In genomic region chr20:20710847-20711315, GRCh38 we compare ENCODE assay signal across 1 cellular context.
TF ChIP-seq lines count a peak whose summit lies in the region.

No MANE protein-coding gene starts in this region.

TF ChIP-seq in HepG2, 621 proteins besides CTCF, POLR2A, EP300 and RAD21 (continued from another document):
- peak; percentile 44; the same call in 1 of the 2 replicates for TF ChIP-seq THRA (CRISPR knock-in tag; IDR thresholded peaks at IDR 0.05; ENCODE audit: borderline replicate concordance)
- TF ChIP-seq KAT2B (IDR thresholded peaks at IDR 0.05; ENCODE audit: borderline replicate concordance, low read depth, low read length), result no peak
- no peak for TF ChIP-seq KMT2A (CRISPR knock-in tag; IDR thresholded peaks at IDR 0.05)
- TF ChIP-seq TFE3 (CRISPR knock-in tag; IDR thresholded peaks at IDR 0.05), result peak; percentile 81
- TF ChIP-seq SMAD1 (CRISPR knock-in tag; IDR thresholded peaks at IDR 0.05; ENCODE audit: borderline replicate concordance, low read depth), result no peak
- TF ChIP-seq ZNF563 (CRISPR knock-in tag; IDR thresholded peaks at IDR 0.05), result no peak
- TF ChIP-seq HIC2 (CRISPR knock-in tag; IDR thresholded peaks at IDR 0.05; ENCODE audit: low read depth), result no peak
- TF ChIP-seq TEAD3 (CRISPR knock-in tag; optimal IDR thresholded peaks at IDR 0.05; ENCODE audit: borderline replicate concordance), result peak; percentile 93
- TF ChIP-seq RXRA (CRISPR knock-in tag; IDR thresholded peaks at IDR 0.05), result no peak
- TF ChIP-seq ZIK1 (CRISPR knock-in tag; IDR thresholded peaks at IDR 0.05; ENCODE audit: borderline replicate concordance, low read depth), result no peak
- 0 out of 2 replicates have a peak, but pooled peaks have one; percentile 27 for TF ChIP-seq TFAP4 (IDR thresholded peaks at IDR 0.05; ENCODE audit: borderline replicate concordance, low read depth)
- TF ChIP-seq AGO2 (optimal IDR thresholded peaks at IDR 0.05; ENCODE audit: low read depth, low read length), result no peak
- peak; percentile 73; the same call in 1 of the 2 replicates for TF ChIP-seq ZNF205 (CRISPR knock-in tag; IDR thresholded peaks at IDR 0.05)
- TF ChIP-seq FOXC1 (CRISPR knock-in tag; IDR thresholded peaks at IDR 0.05; ENCODE audit: borderline replicate concordance), result no peak
- TF ChIP-seq KLF16 (CRISPR knock-in tag; IDR thresholded peaks at IDR 0.05), result peak in 1 of 2 experiments; percentile 70; a peak in 1 of 4 replicates
- TF ChIP-seq HES4 (CRISPR knock-in tag; IDR thresholded peaks at IDR 0.05; ENCODE audit: borderline replicate concordance), result no peak
- no peak for TF ChIP-seq PHF20 (CRISPR knock-in tag; IDR thresholded peaks at IDR 0.05)
- no peak for TF ChIP-seq CERS6 (CRISPR knock-in tag; IDR thresholded peaks at IDR 0.05)
- no peak for TF ChIP-seq STAG1 (CRISPR knock-in tag; IDR thresholded peaks at IDR 0.05)
- TF ChIP-seq MLX (CRISPR knock-in tag; IDR thresholded peaks at IDR 0.05), result peak; percentile 97
- peak; percentile 55 for TF ChIP-seq XRCC5 (optimal IDR thresholded peaks at IDR 0.05; ENCODE audit: low read length)
- TF ChIP-seq KLF11 (CRISPR knock-in tag; IDR thresholded peaks at IDR 0.05), result peak; percentile 87
- TF ChIP-seq SRSF9 (IDR thresholded peaks at IDR 0.05; ENCODE audit: borderline replicate concordance, insufficient read depth, low read depth, low read length, poor library complexity, severe bottlenecking), result no peak
- TF ChIP-seq DNMT1 (CRISPR knock-in tag; IDR thresholded peaks at IDR 0.05), result no peak
- TF ChIP-seq ZNF280D (CRISPR knock-in tag; IDR thresholded peaks at IDR 0.05), result 0 out of 2 replicates have a peak, but pooled peaks have one; percentile 59
- no peak for TF ChIP-seq TP53 (CRISPR knock-in tag; conservative IDR thresholded peaks at IDR 0.05)
- no peak for TF ChIP-seq ZSCAN22 (CRISPR knock-in tag; IDR thresholded peaks at IDR 0.05)
- TF ChIP-seq SNAPC5 (CRISPR knock-in tag; IDR thresholded peaks at IDR 0.05; ENCODE audit: borderline replicate concordance), result no peak
- TF ChIP-seq BHLHE40 (IDR thresholded peaks at IDR 0.05; ENCODE audit: low read length), result peak; percentile 78
- TF ChIP-seq ATF5 (CRISPR knock-in tag; IDR thresholded peaks at IDR 0.05; ENCODE audit: low read depth), result no peak
- TF ChIP-seq PHF8 (CRISPR knock-in tag; IDR thresholded peaks at IDR 0.05), result peak; percentile 35; the same call in 1 of the 2 replicates
- TF ChIP-seq MYPOP (CRISPR knock-in tag; IDR thresholded peaks at IDR 0.05), result peak; percentile 36; the same call in 1 of the 2 replicates
- TF ChIP-seq BCLAF1 (IDR thresholded peaks at IDR 0.05), result no peak
- TF ChIP-seq HNF1B (CRISPR knock-in tag; IDR thresholded peaks at IDR 0.05), result peak; percentile 55
- peak; percentile 60; the same call in 1 of the 2 replicates for TF ChIP-seq GATA4 (IDR thresholded peaks at IDR 0.05; ENCODE audit: borderline replicate concordance, low read depth)
